ENCODE assay signal across 8 cellular contexts in genomic region chr3:71583569-71584215, GRCh38. TPM values are rescaled to one million over a fixed set of nuclear protein-coding genes. Genes with fewer than 3 reads are reported as not detected.
DNase-seq lines count a peak whose midpoint lies in the region; ATAC-seq and TF ChIP-seq lines count a peak whose summit lies in the region.

TSS of gene FOXP1 (minus strand) at chr3:71583728. CDS start at chr3:71198381, 385,347 bp downstream.

- H3K4me3 ChIP-seq in H7 (ENCODE audit: insufficient read depth, low read depth, low read length) (peak within 1 kb of the TSS; percentile 82), choroid plexus epithelial cell (ENCODE audit: low read depth, low read length) (peak within 1 kb of the TSS; percentile 86), kidney epithelial cell (ENCODE audit: low read depth, low read length) (peak within 1 kb of the TSS; percentile 61)

- H3K27me3 Mint-ChIP-seq in CD4-positive, alpha-beta T cell = no peaks in the 10 kb centered on the region
- no peaks in the 10 kb centered on the region for H3K27me3 Mint-ChIP-seq in activated CD4-positive, alpha-beta T cell treated with anti-CD3 and anti-CD28 coated beads for 36 hours

- no peaks in the 10 kb centered on the region for H3K9me3 ChIP-seq in CD4-positive, alpha-beta T cell (ENCODE audit: control insufficient read depth, low read length)

- H3K36me3 ChIP-seq in H7 (replicated peaks; ENCODE audit: control insufficient read depth, insufficient read depth, low read length) (no peaks in the 10 kb centered on the region), kidney epithelial cell (ENCODE audit: control insufficient read depth, insufficient read depth, low read length) (no peaks in the 10 kb centered on the region)

- POLR2A ChIA-PET in CD4-positive, alpha-beta T cell (lab: Charles Lee) = interaction anchor here (0.6 to 2.3 kb wide), 17 partner anchors 14 to 594 kb away, joined by 3 to 10 read pairs (median 4); no protein-coding TSS in a partner anchor
- POLR2A ChIA-PET in activated CD4-positive, alpha-beta T cell treated with anti-CD3 and anti-CD28 coated beads for 36 hours (lab: Charles Lee) = interaction anchor here (0.7 to 2.8 kb wide), 9 partner anchors 223 to 520 kb away, joined by 3 to 20 read pairs (median 4); no protein-coding TSS in a partner anchor

- H3K9me3 Mint-ChIP-seq in CD4-positive, alpha-beta T cell = no peaks in the 10 kb centered on the region
- H3K9me3 Mint-ChIP-seq in activated CD4-positive, alpha-beta T cell treated with anti-CD3 and anti-CD28 coated beads for 36 hours (ENCODE audit: low read depth) = no peaks in the 10 kb centered on the region

- peak within 1 kb of the TSS; percentile 80 for H3K27ac ChIP-seq in CD4-positive, alpha-beta T cell (ENCODE audit: low read depth, low read length)

- H3K4me3 Mint-ChIP-seq in CD4-positive, alpha-beta T cell = peak within 1 kb of the TSS; percentile 95
- H3K4me3 Mint-ChIP-seq in activated CD4-positive, alpha-beta T cell treated with anti-CD3 and anti-CD28 coated beads for 36 hours = peak within 1 kb of the TSS; percentile 91

- intact Hi-C loops in CD4-positive, alpha-beta T cell (cut with DNase I, micrococcal nuclease) = loop anchor here (2.0 to 10.0 kb wide), 14 partner anchors 71 to 1411 kb away; partner anchors contain the start of genes PPP4R2 (in 1 of the 2) and SHQ1 (in 1 of the 2)
- intact Hi-C loops in activated CD4-positive, alpha-beta T cell treated with anti-CD3 and anti-CD28 coated beads for 36 hours (cut with DNase I, micrococcal nuclease) = loop anchor here (1.0 to 10.0 kb wide), 19 partner anchors 86 to 1261 kb away; partner anchors contain the start of gene SHQ1 (in 1 of the 2)

- no peak for TF ChIP-seq CTCF in CD4-positive, alpha-beta T cell (IDR thresholded peaks at IDR 0.05)
- TF ChIP-seq CTCF in choroid plexus epithelial cell (conservative IDR thresholded peaks at IDR 0.05; ENCODE audit: low read depth, low read length) (no peak), kidney epithelial cell (IDR thresholded peaks at IDR 0.05; ENCODE audit: insufficient read depth, low read length, poor library complexity, severe bottlenecking) (no peak)

- no peaks in the 10 kb centered on the region for H3K27me3 ChIP-seq in CD4-positive, alpha-beta T cell (ENCODE audit: control insufficient read depth, insufficient read depth, low read length)
- H3K27me3 ChIP-seq in H7 (ENCODE audit: control insufficient read depth, insufficient read depth, low read length) (peaks cover 21% of the 10 kb centered on the region), kidney epithelial cell (ENCODE audit: control insufficient read depth, insufficient read depth, low read length) (no peaks in the 10 kb centered on the region)

- CTCF ChIA-PET in CD4-positive, alpha-beta T cell (lab: Charles Lee) = interaction anchor here (0.6 kb wide), 1 partner anchor 23 kb away, joined by 4 read pairs; no protein-coding TSS in a partner anchor
- CTCF ChIA-PET in activated CD4-positive, alpha-beta T cell treated with anti-CD3 and anti-CD28 coated beads for 36 hours (lab: Charles Lee) = interaction anchor here (0.6 to 2.5 kb wide), 2 partner anchors 143 to 504 kb away, joined by 3 to 7 read pairs; no protein-coding TSS in a partner anchor

- peak within 1 kb of the TSS; percentile 85 for H3K27ac Mint-ChIP-seq in CD4-positive, alpha-beta T cell
- peak within 1 kb of the TSS; percentile 95 for H3K27ac Mint-ChIP-seq in activated CD4-positive, alpha-beta T cell treated with anti-CD3 and anti-CD28 coated beads for 36 hours

- ATAC-seq in CD4-positive, alpha-beta T cell (ENCODE audit: poor library complexity) = peak; percentile 54
- ATAC-seq in activated CD4-positive, alpha-beta T cell treated with anti-CD3 and anti-CD28 coated beads for 36 hours = peak; percentile 49

- H3K4me1 Mint-ChIP-seq in CD4-positive, alpha-beta T cell (ENCODE audit: low read depth) = peaks cover 48% of the 10 kb centered on the region
- peaks cover 53% of the 10 kb centered on the region for H3K4me1 Mint-ChIP-seq in activated CD4-positive, alpha-beta T cell treated with anti-CD3 and anti-CD28 coated beads for 36 hours

- H3K36me3 Mint-ChIP-seq in CD4-positive, alpha-beta T cell (ENCODE audit: low read depth) = peaks cover 27% of the 10 kb centered on the region
- H3K36me3 Mint-ChIP-seq in activated CD4-positive, alpha-beta T cell treated with anti-CD3 and anti-CD28 coated beads for 36 hours (ENCODE audit: low read depth) = peaks cover 14% of the 10 kb centered on the region

- peak; percentile 49 to 75 (median 60) for DNase-seq in CD4-positive, alpha-beta T cell
- DNase-seq in H7 (peak; percentile 82), NCI-H345 (lab: John Stamatoyannopoulos, UW) (peak; percentile 79), choroid plexus epithelial cell (ENCODE audit: low read depth) (peak; percentile 80), kidney epithelial cell (ENCODE audit: low read depth) (no peak), cortex of kidney (lab: John Stamatoyannopoulos, UW) (no peak)
- peak; percentile 79 for DNase-seq in activated CD4-positive, alpha-beta T cell treated with anti-CD3 and anti-CD28 coated beads for 36 hours
- DNase-seq in stimulated activated CD4-positive, alpha-beta T cell treated with anti-CD3 and anti-CD28 coated beads, Interleukin-12 subunit alpha, Interleukin-12 subunit beta, amount 100 ng/mL, for 4 hours = peak; percentile 62

RNA-seq across cellular contexts. Expression of gene FOXP1, which starts in this region (rescaled TPM):
- total RNA-seq in CD4-positive, alpha-beta T cell = 100 to 1,000 TPM; 493 to 508 TPM
- total RNA-seq in H7 (2014; rRNA removed; shearing (Covaris generic)) = 22.4 and 24.7 TPM in 2 replicates
- 100 to 1,000 TPM; 108 to 153 TPM for total RNA-seq in activated CD4-positive, alpha-beta T cell treated with anti-CD3 and anti-CD28 coated beads for 36 hours
- 71.3 and 75.0 TPM in 2 replicates for total RNA-seq in kidney epithelial cell

Comparison
In these comparisons a context has a peak if more than half of its experiments do, and no peak if none do; other contexts are left out.
1. DNase-seq: peak in CD4-positive, alpha-beta T cell (10 of 10), H7 (single experiment), NCI-H345 (single experiment), activated CD4-positive, alpha-beta T cell treated with anti-CD3 and anti-CD28 coated beads for 36 hours (single experiment), choroid plexus epithelial cell (single experiment) and stimulated activated CD4-positive, alpha-beta T cell treated with anti-CD3 and anti-CD28 coated beads, Interleukin-12 subunit alpha, Interleukin-12 subunit beta, amount 100 ng/mL, for 4 hours (single experiment); none in kidney epithelial cell (single experiment) and cortex of kidney (single experiment).
2. Peak in every context shown above with its lines, with median percentiles within 50 percentile points of each other: H3K4me3 ChIP-seq.